In the genomic region with DNA sequence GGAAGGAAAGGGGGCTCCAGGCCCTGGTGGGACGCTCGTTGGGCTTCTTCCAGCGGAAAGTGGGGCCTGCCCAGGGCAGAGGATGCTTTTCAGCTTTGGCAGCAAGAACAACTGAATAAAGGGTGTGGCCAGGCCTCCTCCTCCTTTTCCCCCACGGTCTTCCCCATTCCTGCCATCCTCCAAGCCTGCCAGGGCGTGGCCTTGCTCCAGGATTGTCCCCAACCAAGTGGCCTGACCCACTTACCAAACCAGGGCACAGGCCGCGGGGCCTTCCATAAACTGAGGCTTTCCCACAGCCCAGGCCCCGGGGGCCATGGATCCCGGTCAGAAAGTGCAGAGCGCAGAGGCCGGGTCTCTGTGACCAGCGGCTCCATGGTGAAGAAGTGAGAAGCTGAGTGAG, we compare ENCODE assay signal across 19 cellular contexts. TPM values are rescaled to one million over a fixed set of nuclear protein-coding genes. Genes with fewer than 3 reads are reported as not detected.
DNase-seq lines count a peak whose midpoint lies in the region; TF ChIP-seq lines count a peak whose summit lies in the region.
"Had no signal": no experiment of that assay in that cellular context is flagged by ENCODE, and none has a peak within 500 bp of the region (broad histone marks: within the 10 kb centered on the region; RNA-seq: fewer than 3 reads in every experiment).

No MANE protein-coding gene starts in this region.

- peaks cover 2% of the 10 kb centered on the region for H3K79me2 ChIP-seq in mammary epithelial cell (ENCODE audit: insufficient read depth, low read length)
- H3K79me2 ChIP-seq in parathyroid adenoma: no peaks in the 10 kb centered on the region

- H3K27me3 ChIP-seq in breast epithelium: no peaks in the 10 kb centered on the region
- H3K27me3 ChIP-seq in mammary epithelial cell (ENCODE audit: insufficient read depth, low read length): no peaks in the 10 kb centered on the region
- no peaks in the 10 kb centered on the region for H3K27me3 ChIP-seq in duodenal mucosa (ENCODE audit: control insufficient read depth in 1 of 2, insufficient read depth in 2 of 2, low read length in 2 of 2)
- no peaks in the 10 kb centered on the region for H3K27me3 ChIP-seq in parathyroid adenoma (ENCODE audit: control insufficient read depth, insufficient read depth, low read length)
- H3K27me3 ChIP-seq in stomach smooth muscle (ENCODE audit: control insufficient read depth in 1 of 2, insufficient read depth in 2 of 2, low read length in 2 of 2): no peaks in the 10 kb centered on the region

- CTCF ChIA-PET in mammary epithelial cell (lab: Charles Lee; ENCODE audit: low non-redundant PET): no interaction called here

- WGBS in mammary epithelial cell (ENCODE audit: low coverage, missing lambda C conversion rate): 96% methylated on average over 8 of the region's 12 CpGs

- H3K36me3 ChIP-seq in breast epithelium (no peaks in the 10 kb centered on the region), mammary epithelial cell (ENCODE audit: insufficient read depth, low read length) (no peaks in the 10 kb centered on the region), duodenal mucosa (ENCODE audit: control insufficient read depth in 1 of 2, insufficient read depth in 2 of 2, low read length in 2 of 2) (peaks cover 3 to 7% of the 10 kb centered on the region in 2 donors), parathyroid adenoma (ENCODE audit: control insufficient read depth, insufficient read depth, low read length) (no peaks in the 10 kb centered on the region), stomach smooth muscle (ENCODE audit: control insufficient read depth in 2 of 2, insufficient read depth in 2 of 2, low read length in 2 of 2) (peaks cover 13 to 17% of the 10 kb centered on the region in 2 donors)

- H2AFZ ChIP-seq in mammary epithelial cell (ENCODE audit: low read depth, low read length) (no peak overlapping the region), parathyroid adenoma (no peak overlapping the region)
- H2AFZ ChIP-seq: GM23248 had no signal

- TF ChIP-seq POLR2A in breast epithelium (IDR thresholded peaks at IDR 0.05): no peak

- BruUV-seq in mammary epithelial cell (replicated peaks; lab: Mats Ljungman, UMichigan): no TSS peak

- H3K4me1 ChIP-seq in breast epithelium: peaks cover 0 to 22% of the 10 kb centered on the region in 2 donors
- peaks cover 8% of the 10 kb centered on the region for H3K4me1 ChIP-seq in mammary epithelial cell (ENCODE audit: insufficient read depth, low read length)
- peaks cover 93 to 94% of the 10 kb centered on the region in 2 donors for H3K4me1 ChIP-seq in duodenal mucosa (ENCODE audit: control insufficient read depth in 1 of 2, insufficient read depth in 2 of 2, low read length in 2 of 2)
- H3K4me1 ChIP-seq in parathyroid adenoma: no peaks in the 10 kb centered on the region
- H3K4me1 ChIP-seq in stomach smooth muscle (ENCODE audit: control insufficient read depth, insufficient read depth, low read length): peaks cover 36% of the 10 kb centered on the region

- dilution Hi-C loops in mammary epithelial cell (cut with HindIII; ENCODE audit: low sequenced_read_pairs): no loop called here

- H3K4me3 ChIP-seq in breast epithelium (no peak overlapping the region), mammary epithelial cell (replicated peaks in 1 of 3; ENCODE audit: insufficient read depth in 1 of 3, low read depth in 2 of 3, low read length in 3 of 3) (no peak overlapping the region), duodenal mucosa (ENCODE audit: low read depth in 1 of 2, low read length in 2 of 2) (no peak overlapping the region), parathyroid adenoma (ENCODE audit: low read depth, low read length) (no peak overlapping the region), stomach smooth muscle (ENCODE audit: low read length in 2 of 2) (no peak overlapping the region)
- H3K4me3 ChIP-seq: GM23248 had no signal

- H3K4me2 ChIP-seq in mammary epithelial cell (ENCODE audit: insufficient read depth, low read depth, low read length): no peak overlapping the region
- no peak overlapping the region for H3K4me2 ChIP-seq in parathyroid adenoma (ENCODE audit: low read length)

- H3K9ac ChIP-seq in mammary epithelial cell (ENCODE audit: insufficient read depth, low read length): no peak overlapping the region
- peak overlapping the region; percentile 34 to 35 for H3K9ac ChIP-seq in duodenal mucosa (ENCODE audit: low read depth in 1 of 2, low read length in 2 of 2)
- H3K9ac ChIP-seq in parathyroid adenoma: no peak overlapping the region
- H3K9ac ChIP-seq in stomach smooth muscle (ENCODE audit: low read length in 2 of 2): no peak overlapping the region
- H3K9ac ChIP-seq: GM23248 had no signal

- no peaks in the 10 kb centered on the region for H4K20me1 ChIP-seq in mammary epithelial cell (ENCODE audit: insufficient read depth, low read length)

- no peak for TF ChIP-seq CTCF in breast epithelium (IDR thresholded peaks at IDR 0.05)
- TF ChIP-seq CTCF in mammary epithelial cell (conservative IDR thresholded peaks at IDR 0.05 in 1 of 2, IDR thresholded peaks at IDR 0.05 in 1 of 2; ENCODE audit: extremely low read depth in 1 of 2, insufficient read depth in 1 of 2, low read depth in 1 of 2, low read length in 2 of 2): no peak
- no peak for TF ChIP-seq CTCF in parathyroid adenoma (IDR thresholded peaks at IDR 0.05)

- DNase-seq in breast epithelium (ENCODE audit: low spot score in 2 of 2): no peak
- DNase-seq in mammary epithelial cell: no peak
- no peak for DNase-seq in hypothalamus (lab: John Stamatoyannopoulos, UW)
- DNase-seq in DMS79 treated with DMSO at 0.1 percent for 48 hours (lab: John Stamatoyannopoulos, UW): no peak
- no peak for DNase-seq in NOMO-1 treated with DMSO at 0.1 percent for 48 hours (lab: John Stamatoyannopoulos, UW; ENCODE audit: unreplicated experiment)
- DNase-seq: CD4-positive, alpha-beta memory T cell; GF-D8; GM23248; Kasumi-1; MM.1S; NCI-H1092 treated with DMSO at 0.1 percent for 48 hours; NCI-H2107; NCI-H345; NCI-H69 had no signal

- H3K27ac ChIP-seq in breast epithelium (peak overlapping the region; percentile 77), mammary epithelial cell (ENCODE audit: insufficient read depth, low read depth, low read length) (no peak overlapping the region), duodenal mucosa (ENCODE audit: low read depth, low read length) (no peak overlapping the region), parathyroid adenoma (peak overlapping the region; percentile 15), stomach smooth muscle (ENCODE audit: low read length) (peak overlapping the region; percentile 11)
- H3K27ac ChIP-seq: GM23248, HL-60, RWPE1 had no signal

- intact Hi-C loops in breast epithelium (cut with DNase I; ENCODE audit: low total_unique reads) (no loop called here), mammary epithelial cell (cut with micrococcal nuclease) (no loop called here)

- H3K9me3 ChIP-seq in breast epithelium (no peaks in the 10 kb centered on the region), mammary epithelial cell (replicated peaks; ENCODE audit: insufficient read depth, low read length) (no peaks in the 10 kb centered on the region), duodenal mucosa (ENCODE audit: control insufficient read depth in 1 of 2, low read length in 2 of 2) (no peaks in the 10 kb centered on the region), parathyroid adenoma (ENCODE audit: control insufficient read depth, low read length) (no peaks in the 10 kb centered on the region), stomach smooth muscle (ENCODE audit: control insufficient read depth in 2 of 2, low read length in 2 of 2) (no peaks in the 10 kb centered on the region)

- in situ Hi-C loops in mammary epithelial cell (cut with MboI; ENCODE audit: low sequenced_read_pairs in 2 of 2): no loop called here

RNA-seq across cellular contexts. Expression of a gene that starts 33.6 kb away (rescaled TPM):
- total RNA-seq in breast epithelium: 10 to 100 TPM in 2 of 3 donors, 1 to 10 TPM in 1; 1.1 to 39.1 (median 32.4) TPM
- 10 to 100 TPM; 13.0 to 14.1 TPM for total RNA-seq in mammary epithelial cell
- 4.3 TPM for polyA plus RNA-seq in mammary epithelial cell
- 4.5 TPM for polyA minus RNA-seq in mammary epithelial cell

Comparison
In these comparisons a context has a peak if more than half of its experiments do, and no peak if none do; other contexts are left out.
1. H3K27ac ChIP-seq: peak in breast epithelium (2 of 2), parathyroid adenoma (single experiment) and stomach smooth muscle (single experiment); none in mammary epithelial cell (single experiment) and duodenal mucosa (single experiment).
2. H3K9ac ChIP-seq: peak in duodenal mucosa (2 of 2); none in mammary epithelial cell (single experiment), parathyroid adenoma (single experiment) and stomach smooth muscle (0 of 2).